1 cellular context compared by ENCODE assay signal in genomic region chr10:102583435-102584417, GRCh38.
A peak's percentile ranks its signal among the peaks of the same experiment; 100 is the strongest.
TF ChIP-seq lines count a peak whose summit lies in the region.

No MANE protein-coding gene starts in this region.

TF ChIP-seq in HepG2, 621 proteins besides CTCF, POLR2A, EP300 and RAD21 (continued from another document):
- TF ChIP-seq ZNF710 (CRISPR knock-in tag; IDR thresholded peaks at IDR 0.05; ENCODE audit: borderline replicate concordance): no peak
- no peak for TF ChIP-seq ZNF589 (CRISPR knock-in tag; conservative IDR thresholded peaks at IDR 0.05)
- TF ChIP-seq ZBTB34 (CRISPR knock-in tag; IDR thresholded peaks at IDR 0.05): 0 out of 2 replicates have a peak, but pooled peaks have one; percentile 23
- TF ChIP-seq SATB2 (CRISPR knock-in tag; IDR thresholded peaks at IDR 0.05): no peak
- no peak for TF ChIP-seq ZMYM4 (CRISPR knock-in tag; IDR thresholded peaks at IDR 0.05)
- TF ChIP-seq DDIT3 (CRISPR knock-in tag; IDR thresholded peaks at IDR 0.05): no peak
